ENCODE assay signal across 19 cellular contexts in the genomic region with DNA sequence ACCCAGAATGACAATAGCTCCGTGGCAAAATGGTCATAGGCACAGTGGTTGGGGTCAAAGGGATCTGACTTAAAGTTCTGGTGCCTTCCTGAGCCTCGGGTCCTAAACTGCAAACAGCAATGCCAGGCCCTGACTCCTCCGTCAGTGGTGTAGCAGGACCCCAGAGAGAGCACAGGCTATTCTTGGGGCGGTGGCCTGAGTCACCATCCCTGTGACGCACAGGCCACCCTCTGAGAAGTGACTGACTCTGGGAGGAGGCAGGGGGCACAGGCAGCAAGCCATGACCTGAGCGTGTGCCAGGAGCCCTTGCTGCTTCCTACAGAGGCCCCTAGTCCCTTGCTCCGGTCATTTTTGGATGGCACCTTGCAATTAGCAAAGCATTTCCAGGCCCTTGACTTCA. TPM values are rescaled to one million over a fixed set of nuclear protein-coding genes. Genes with fewer than 3 reads are reported as not detected.
DNase-seq lines count a peak whose midpoint lies in the region; ATAC-seq and TF ChIP-seq lines count a peak whose summit lies in the region.
"Had no signal": no experiment of that assay in that cellular context is flagged by ENCODE, and none has a peak within 500 bp of the region (broad histone marks: within the 10 kb centered on the region; RNA-seq: fewer than 3 reads in every experiment).

No MANE protein-coding gene starts in this region.

- intact Hi-C loops in gastrocnemius medialis (cut with DNase I; ENCODE audit: low total_unique reads) = no loop called here

- no peaks in the 10 kb centered on the region for H3K27me3 ChIP-seq in NT2/D1 (ENCODE audit: insufficient read depth, insufficient read length)
- no peaks in the 10 kb centered on the region for H3K27me3 ChIP-seq in gastrocnemius medialis

- H3K4me1 ChIP-seq in NT2/D1 (ENCODE audit: insufficient read depth, insufficient read length) (peaks cover 4% of the 10 kb centered on the region), gastrocnemius medialis (no peaks in the 10 kb centered on the region)

- H3K36me3 ChIP-seq in NT2/D1 (ENCODE audit: insufficient read depth, insufficient read length, low read length) = no peaks in the 10 kb centered on the region
- no peaks in the 10 kb centered on the region for H3K36me3 ChIP-seq in gastrocnemius medialis

- peak overlapping the region; percentile 12 to 75 (median 56) for H3K27ac ChIP-seq in gastrocnemius medialis
- H3K27ac ChIP-seq: HL-60 had no signal

- H3K4me3 ChIP-seq in NT2/D1 (ENCODE audit: insufficient read length, low read depth) = no peak overlapping the region
- H3K4me3 ChIP-seq in gastrocnemius medialis = no peak overlapping the region
- H3K4me3 ChIP-seq: GM23338, lung, smooth muscle cell had no signal

- peak; percentile 53 to 58 for ATAC-seq in gastrocnemius medialis
- ATAC-seq: GM23338; stimulated activated naive CD8-positive, alpha-beta T cell treated with anti-CD3 and anti-CD28 coated beads, Interleukin-15, Interleukin-2, amounts not matched to agents 100 U/mL and 50 U/mL, for 24 hours; T-helper 17 cell had no signal

- peak overlapping the region; percentile 42 for H3K9ac ChIP-seq in NT2/D1 (ENCODE audit: insufficient read length, low read depth)

- in situ Hi-C loops in gastrocnemius medialis (cut with MboI; ENCODE audit: low sequenced_read_pairs in 4 of 4) = no loop called here

- no peak for TF ChIP-seq CTCF in gastrocnemius medialis (IDR thresholded peaks at IDR 0.05 in 4 of 5, conservative IDR thresholded peaks at IDR 0.05 in 1 of 5)

- H3K9me3 ChIP-seq in NT2/D1 (ENCODE audit: insufficient read depth, low read length) (no peaks in the 10 kb centered on the region), gastrocnemius medialis (no peaks in the 10 kb centered on the region)

- DNase-seq in AG20443 (ENCODE audit: low spot score) (peak; percentile 77), NT2/D1 (ENCODE audit: low read depth, low spot score) (no peak), fibroblast of gingiva (ENCODE audit: low read depth) (peak; percentile 51), gastrocnemius medialis (peak in 1 of 2 donors; percentile 33), NCI-H748 treated with DMSO at 0.1 percent for 48 hours (lab: John Stamatoyannopoulos, UW) (no peak), iPS-NIHi7 (ENCODE audit: extremely low spot score) (no peak), Kasumi-1 (lab: John Stamatoyannopoulos, UW) (no peak)
- no peak for DNase-seq in activated CD4-positive, alpha-beta T cell treated with anti-CD3 and anti-CD28 coated beads, Interleukin-2, amount 50 U/mL, for 1 hour
- DNase-seq: activated naive CD8-positive, alpha-beta T cell treated with anti-CD3 and anti-CD28 coated beads, Interleukin-2, amount 10 ng/mL, durations not matched to agents 7 days and 5 days; activated T-cell treated with anti-CD3 and anti-CD28 coated beads for 4 hours; Karpas-422; NCI-H524 treated with DMSO at 0.1 percent for 48 hours; stimulated activated naive CD8-positive, alpha-beta T cell treated with anti-CD3 and anti-CD28 coated beads, Interleukin-15, Interleukin-2, amounts not matched to agents 100 U/mL and 50 U/mL, for 24 hours; T-helper 17 cell had no signal

- TF ChIP-seq POLR2A in gastrocnemius medialis (IDR thresholded peaks at IDR 0.05) = no peak

RNA-seq across cellular contexts. Expression of gene PLVAP, which starts 18.7 kb away (rescaled TPM):
- 10 to 100 TPM; 11.5 to 45.1 (median 18.8) TPM for total RNA-seq in gastrocnemius medialis
- total RNA-seq: GM23338, smooth muscle cell, T-helper 17 cell had no signal

RNA-seq across cellular contexts. Expression of gene GTPBP3, which starts 21.0 kb away (rescaled TPM):
- 10 to 100 TPM in 3 of 4 donors, 1 to 10 TPM in 1; 6.7 to 21.3 (median 11.1) TPM for total RNA-seq in gastrocnemius medialis

RNA-seq across cellular contexts. Expression of gene ANO8, which starts 23.7 kb away (rescaled TPM):
- total RNA-seq in gastrocnemius medialis = 10 to 100 TPM in 2 of 4 donors, 1 to 10 TPM in 2; 6.2 to 24.5 (median 9.9) TPM

RNA-seq across cellular contexts. Expression of gene CCDC194, which starts 35.6 kb away (rescaled TPM):
- not detected for total RNA-seq in gastrocnemius medialis
- total RNA-seq: neural crest cell, smooth muscle cell had no signal

RNA-seq across cellular contexts. Expression of gene BST2, which starts 47.0 kb away (rescaled TPM):
- 10 to 100 TPM; 19.0 to 28.2 (median 23.1) TPM for total RNA-seq in gastrocnemius medialis
- total RNA-seq: neural crest cell had no signal

Comparison
In these comparisons a context has a peak if more than half of its experiments do, and no peak if none do; other contexts are left out.
1. DNase-seq: peak in AG20443 (single experiment) and fibroblast of gingiva (single experiment); none in NT2/D1 (single experiment), NCI-H748 treated with DMSO at 0.1 percent for 48 hours (single experiment), iPS-NIHi7 (single experiment), Kasumi-1 (0 of 2) and activated CD4-positive, alpha-beta T cell treated with anti-CD3 and anti-CD28 coated beads, Interleukin-2, amount 50 U/mL, for 1 hour (single experiment).